Comparison of ENCODE assay signal across 13 cellular contexts in the genomic region with DNA sequence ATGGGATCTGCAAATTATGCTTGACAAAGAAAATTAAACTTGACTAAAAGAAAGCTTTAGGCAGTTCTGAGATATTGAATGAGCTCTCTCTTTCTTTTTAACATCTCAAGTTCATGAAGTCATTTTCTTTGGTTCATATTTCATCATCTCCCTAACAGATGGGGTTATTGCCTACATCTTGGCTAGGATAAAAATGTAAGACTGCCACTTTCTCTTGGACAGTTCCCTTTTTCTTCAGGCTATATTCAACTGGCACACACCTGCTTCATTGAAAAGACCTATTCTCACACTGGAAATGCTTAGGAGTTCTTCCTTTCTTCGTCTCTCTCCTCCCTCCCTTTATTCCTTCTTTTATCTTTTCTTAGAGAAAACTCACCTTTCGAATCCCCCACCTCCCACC.
"Had no signal": no experiment of that assay in that cellular context is flagged by ENCODE, and none has a peak within 500 bp of the region (broad histone marks: within the 10 kb centered on the region; RNA-seq: fewer than 3 reads in every experiment).

No MANE protein-coding gene starts in this region.

- ATAC-seq: effector memory CD8-positive, alpha-beta T cell; gastroesophageal sphincter had no signal

- DNase-seq: effector memory CD8-positive, alpha-beta T cell; foreskin fibroblast; glutamatergic neuron; immature natural killer cell; mesendoderm; naive B cell; nephron progenitor cell; small intestine; stimulated activated CD4-positive, alpha-beta T cell treated with anti-CD3 and anti-CD28 coated beads, Interleukin-12 subunit alpha, Interleukin-12 subunit beta, amount 100 ng/mL, for 4 hours; stimulated activated naive CD4-positive, alpha-beta T cell; stomach; trophoblast cell had no signal
